1 cellular context compared by ENCODE assay signal in the genomic region with DNA sequence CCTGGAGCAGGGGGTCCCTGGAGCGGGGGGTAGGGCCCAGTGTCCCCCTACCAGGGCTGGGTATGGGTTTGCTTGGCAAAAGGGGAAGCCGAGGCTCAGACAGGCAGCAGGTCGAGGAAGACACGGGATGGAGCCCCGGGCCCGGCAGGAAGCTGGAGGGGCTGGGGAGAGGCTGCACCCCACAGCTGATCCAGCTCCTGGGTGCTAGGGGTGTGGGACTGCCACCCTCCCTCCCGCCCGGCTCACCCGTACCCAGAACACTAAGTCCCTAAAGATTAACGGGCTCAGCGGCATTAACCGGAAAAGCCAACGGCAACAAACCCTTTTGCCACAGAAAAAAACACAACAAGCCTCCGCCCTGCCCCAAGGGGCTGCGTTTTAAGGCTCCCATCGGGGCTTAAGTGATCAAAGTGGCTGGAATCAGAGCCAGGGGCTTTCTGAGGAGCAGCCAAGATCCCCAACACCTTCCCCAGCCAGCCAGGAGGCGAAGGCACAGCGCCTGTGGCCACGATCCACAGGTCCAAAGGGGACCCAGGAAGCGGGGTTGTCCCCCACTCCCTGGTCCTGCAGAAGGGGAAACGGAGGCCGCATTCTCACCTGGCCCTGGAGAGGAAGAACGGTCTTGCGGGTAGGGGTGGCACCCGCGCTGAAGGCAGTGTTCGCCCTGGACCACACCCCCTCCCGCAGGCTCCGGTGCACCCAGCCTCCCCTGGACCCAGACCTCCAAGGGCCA.
TF ChIP-seq lines count a peak whose summit lies in the region.

No MANE protein-coding gene starts in this region.

TF ChIP-seq in K562, 482 proteins besides CTCF, POLR2A, EP300 and RAD21:
- TF ChIP-seq RBFOX2 (IDR thresholded peaks at IDR 0.05; ENCODE audit: low read depth, low read length) (0 out of 2 replicates have a peak, but pooled peaks have one; percentile 42), ZNF184 (CRISPR knock-in tag; IDR thresholded peaks at IDR 0.05) (no peak)
